ENCODE assay signal across 12 cellular contexts in the genomic region with DNA sequence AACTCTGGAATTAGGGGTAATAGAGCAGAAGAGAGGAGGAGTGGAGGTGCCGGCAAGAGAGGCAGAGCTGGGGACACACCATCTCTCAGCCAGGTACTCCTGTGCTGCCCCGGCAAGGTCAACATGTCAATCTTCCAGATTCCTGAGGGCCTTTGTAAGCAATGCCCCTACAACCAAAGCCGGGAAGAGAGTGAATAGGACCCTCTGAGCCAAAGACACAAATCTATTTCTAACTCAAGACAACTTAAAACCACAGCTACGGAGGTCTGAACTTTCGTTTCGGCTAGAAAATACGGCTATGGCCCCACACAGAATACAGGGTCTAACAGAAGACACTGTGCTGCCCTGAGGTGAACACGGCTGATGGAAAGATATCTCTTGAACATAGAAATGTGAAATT.
DNase-seq lines count a peak whose midpoint lies in the region; ATAC-seq and TF ChIP-seq lines count a peak whose summit lies in the region.
"Had no signal": no experiment of that assay in that cellular context is flagged by ENCODE, and none has a peak within 500 bp of the region (broad histone marks: within the 10 kb centered on the region; RNA-seq: fewer than 3 reads in every experiment).

No MANE protein-coding gene starts in this region.

- H3K23ac ChIP-seq in neuronal stem cell (ENCODE audit: low read depth, low read length, poor library complexity), result no peak overlapping the region

- ATAC-seq in HG02571 (IDR thresholded peaks at IDR 0.05; ENCODE audit: unreplicated experiment), result no peak
- ATAC-seq: right lobe of liver had no signal

- H4K91ac ChIP-seq in neuronal stem cell (ENCODE audit: low read depth, low read length, poor library complexity), result no peak overlapping the region

- no peak overlapping the region for H3K9ac ChIP-seq in neuronal stem cell (ENCODE audit: low read depth, low read length, poor library complexity)

- H3K27me3 Mint-ChIP-seq in CD4-positive, alpha-beta memory T cell, result no peaks in the 10 kb centered on the region

- no peak overlapping the region for H2BK12ac ChIP-seq in neuronal stem cell (ENCODE audit: low read length)

- no peak overlapping the region for H2AFZ ChIP-seq in neuronal stem cell (ENCODE audit: low read length)

- TF ChIP-seq POLR2A in breast epithelium (IDR thresholded peaks at IDR 0.05), result no peak

- peaks cover 20 to 24% of the 10 kb centered on the region in 2 donors for H3K36me3 Mint-ChIP-seq in CD4-positive, alpha-beta memory T cell

- H3K27me3 ChIP-seq in CD4-positive, alpha-beta memory T cell (ENCODE audit: insufficient read depth, low read length), result no peaks in the 10 kb centered on the region
- H3K27me3 ChIP-seq in breast epithelium (no peaks in the 10 kb centered on the region), neuronal stem cell (ENCODE audit: control insufficient read depth in 3 of 3, insufficient read depth in 3 of 3, low read depth in 1 of 3, low read length in 3 of 3) (peaks cover 0 to 61% (median 0%) of the 10 kb centered on the region in 3 experiments)
- H3K27me3 ChIP-seq: right lobe of liver had no signal

- WGBS in neuronal stem cell (ENCODE audit: extremely low coverage in 2 of 2, insufficient read length in 2 of 2, insufficient replicate concordance in 1 of 2), 2 donors, result no CpG with 5 or more reads among the region's 8 CpGs

- H3K4me1 ChIP-seq in CD4-positive, alpha-beta memory T cell (ENCODE audit: insufficient read depth, low read length), result peaks cover 98% of the 10 kb centered on the region
- H3K4me1 ChIP-seq in breast epithelium (peaks cover 7 to 40% of the 10 kb centered on the region in 2 donors), neuronal stem cell (ENCODE audit: control insufficient read depth in 2 of 2, insufficient read depth in 1 of 2, low read depth in 1 of 2, low read length in 2 of 2) (peaks cover 33 to 35% of the 10 kb centered on the region in 2 donors)

- no peak overlapping the region for H3K14ac ChIP-seq in neuronal stem cell (ENCODE audit: low read length)

- H3K18ac ChIP-seq in neuronal stem cell (ENCODE audit: low read length), result no peak overlapping the region

- no peak overlapping the region for H2BK120ac ChIP-seq in neuronal stem cell (ENCODE audit: low read depth, low read length)

- peaks cover 2% of the 10 kb centered on the region for H3K79me1 ChIP-seq in neuronal stem cell (ENCODE audit: low read depth, low read length)

- H4K8ac ChIP-seq in neuronal stem cell (ENCODE audit: low read depth, low read length), result no peak overlapping the region

- H3K36me3 ChIP-seq in CD4-positive, alpha-beta memory T cell (ENCODE audit: insufficient read depth, low read length), result no peaks in the 10 kb centered on the region
- H3K36me3 ChIP-seq in breast epithelium, result no peaks in the 10 kb centered on the region
- no peaks in the 10 kb centered on the region for H3K36me3 ChIP-seq in neuronal stem cell (replicated peaks in 1 of 2; ENCODE audit: control insufficient read depth in 2 of 2, insufficient read depth in 2 of 2, low read length in 2 of 2)

- POLR2A ChIA-PET in CD4-positive, alpha-beta memory T cell (lab: Charles Lee; ENCODE audit: partially characterized antibody), result interaction anchor here (0.7 to 18.1 kb wide), 9 partner anchors 9 to 97 kb away, joined by 3 to 409 read pairs (median 48); a partner anchor contains a TSS

- H3K9me3 Mint-ChIP-seq in CD4-positive, alpha-beta memory T cell, result no peaks in the 10 kb centered on the region

- CTCF ChIA-PET in CD4-positive, alpha-beta memory T cell (lab: Charles Lee; ENCODE audit: partially characterized antibody), result interaction anchor here (0.9 kb wide), 1 partner anchor 14 kb away, joined by 3 read pairs; no protein-coding TSS in a partner anchor

- H3K27ac ChIP-seq in CD4-positive, alpha-beta memory T cell (ENCODE audit: low read depth, low read length), result peak overlapping the region; percentile 69
- H3K27ac ChIP-seq in breast epithelium, result no peak overlapping the region
- H3K27ac ChIP-seq in neuronal stem cell (replicated peaks; ENCODE audit: low read length), result peak overlapping the region; percentile 56
- H3K27ac ChIP-seq: right lobe of liver had no signal

- peaks cover 76 to 97% (median 84%) of the 10 kb centered on the region in 4 donors for H3K4me1 Mint-ChIP-seq in CD4-positive, alpha-beta memory T cell

- H2BK5ac ChIP-seq in neuronal stem cell (ENCODE audit: low read length), result no peak overlapping the region

- intact Hi-C loops in CD4-positive, alpha-beta memory T cell (cut with micrococcal nuclease), result no loop called here
- intact Hi-C loops in breast epithelium (cut with DNase I; ENCODE audit: low total_unique reads), result no loop called here

- no peak overlapping the region for H2AK5ac ChIP-seq in neuronal stem cell (ENCODE audit: low read depth, low read length)

- peak overlapping the region; percentile 19 to 40 for H3K4me3 ChIP-seq in CD4-positive, alpha-beta memory T cell (ENCODE audit: low read length in 2 of 2)
- H3K4me3 ChIP-seq in breast epithelium (peak overlapping the region in 2 of 3 donors; percentile 7 to 13), neuronal stem cell (ENCODE audit: low read length in 2 of 2) (no peak overlapping the region)
- H3K4me3 ChIP-seq: right lobe of liver had no signal

- no peak overlapping the region for H3K4me2 ChIP-seq in neuronal stem cell (ENCODE audit: insufficient read depth, low read length, poor library complexity, severe bottlenecking)

- DNase-seq in CD4-positive, alpha-beta memory T cell, result no peak
- peak; percentile 69 for DNase-seq in NAMALWA (ENCODE audit: low spot score)
- DNase-seq in breast epithelium (ENCODE audit: low spot score in 2 of 2), result no peak
- no peak for DNase-seq in neuronal stem cell (ENCODE audit: low spot score)
- DNase-seq in OCI-M2 (lab: John Stamatoyannopoulos, UW; ENCODE audit: unreplicated experiment), result no peak
- no peak for DNase-seq in NCI-H1436 treated with DMSO at 0.1 percent for 48 hours (lab: John Stamatoyannopoulos, UW)
- no peak for DNase-seq in middle frontal gyrus (ENCODE audit: extremely low spot score, low spot score)
- DNase-seq: cortex of kidney, NCI-H1092 treated with DMSO at 0.1 percent for 48 hours, NCI-H774, right lobe of liver had no signal

- peak overlapping the region; percentile 89 to 98 (median 95) for H3K27ac Mint-ChIP-seq in CD4-positive, alpha-beta memory T cell

- no peaks in the 10 kb centered on the region for H3K9me3 ChIP-seq in CD4-positive, alpha-beta memory T cell (ENCODE audit: control insufficient read depth in 1 of 2, low read length in 2 of 2)
- no peaks in the 10 kb centered on the region for H3K9me3 ChIP-seq in breast epithelium
- H3K9me3 ChIP-seq in neuronal stem cell (replicated peaks in 1 of 2; ENCODE audit: control insufficient read depth in 2 of 2, insufficient read depth in 1 of 2, low read depth in 1 of 2, low read length in 2 of 2), result no peaks in the 10 kb centered on the region
- H3K9me3 ChIP-seq: right lobe of liver had no signal

- H2BK15ac ChIP-seq in neuronal stem cell (ENCODE audit: low read length), result no peak overlapping the region

- no peak overlapping the region for H3K4ac ChIP-seq in neuronal stem cell (ENCODE audit: low read length)

- TF ChIP-seq CTCF in breast epithelium (IDR thresholded peaks at IDR 0.05), result no peak

- peak overlapping the region; percentile 84 to 98 (median 94) for H3K4me3 Mint-ChIP-seq in CD4-positive, alpha-beta memory T cell

Comparison
In these comparisons a context has a peak if more than half of its experiments do, and no peak if none do; other contexts are left out.
1. H3K27ac ChIP-seq: peak in CD4-positive, alpha-beta memory T cell (single experiment) and neuronal stem cell (single experiment); none in breast epithelium (0 of 2).
2. H3K4me3 ChIP-seq: peak in CD4-positive, alpha-beta memory T cell (2 of 2) and breast epithelium (2 of 3); none in neuronal stem cell (0 of 2).